Comparison of ENCODE assay signal across 8 cellular contexts in the genomic region with DNA sequence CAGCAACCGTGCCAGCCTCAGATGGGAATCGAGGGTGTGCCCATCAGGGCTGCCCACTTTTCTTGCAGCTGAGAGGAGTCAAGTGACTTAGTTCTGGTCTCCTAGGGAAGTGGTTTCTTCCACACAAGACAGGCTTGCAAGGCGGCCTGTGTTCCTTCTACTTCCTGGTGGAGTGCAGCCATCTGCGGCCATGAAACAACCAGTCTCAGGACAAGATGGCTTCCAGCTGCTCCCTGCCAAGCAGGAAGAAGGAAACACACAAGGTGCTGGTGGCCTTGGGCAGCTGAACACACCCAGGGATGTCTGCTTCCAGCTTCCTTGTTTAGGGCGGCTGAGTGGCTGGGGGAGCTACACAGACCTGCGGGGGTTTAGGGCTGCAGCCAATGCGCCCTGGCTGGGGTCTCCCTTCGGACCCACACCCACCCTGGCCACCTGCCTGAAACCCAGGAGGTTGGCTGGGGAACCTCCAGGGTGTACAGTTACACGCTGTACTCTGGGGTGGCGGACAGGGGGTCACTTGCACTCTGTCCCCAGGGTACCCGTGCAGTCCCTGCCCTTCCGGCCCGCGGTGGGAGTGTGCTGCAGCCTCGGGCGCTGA. TPM values are rescaled to one million over a fixed set of nuclear protein-coding genes. Genes with fewer than 3 reads are reported as not detected.
DNase-seq lines count a peak whose midpoint lies in the region; ATAC-seq and TF ChIP-seq lines count a peak whose summit lies in the region.

No MANE protein-coding gene starts in this region.

- no peak for TF ChIP-seq CTCF in mucosa of descending colon (IDR thresholded peaks at IDR 0.05)

- H3K27me3 Mint-ChIP-seq in CD4-positive, alpha-beta memory T cell: peaks cover 2 to 6% of the 10 kb centered on the region in 2 donors
- no peaks in the 10 kb centered on the region for H3K27me3 Mint-ChIP-seq in dendritic cell treated with granulocyte-macrophage colony-stimulating factor and Interleukin-4, amounts not matched to agents 40 ng/mL and 50 ng/mL, for 4 days

- POLR2A ChIA-PET in CD4-positive, alpha-beta memory T cell (lab: Charles Lee; ENCODE audit: partially characterized antibody): interaction anchor here (1.1 to 2.8 kb wide), 3 partner anchors 14 to 48 kb away, joined by 3 to 22 read pairs (median 3); a partner anchor contains a TSS

- H3K9me3 Mint-ChIP-seq in CD4-positive, alpha-beta memory T cell: no peaks in the 10 kb centered on the region
- H3K9me3 Mint-ChIP-seq in dendritic cell treated with granulocyte-macrophage colony-stimulating factor and Interleukin-4, amounts not matched to agents 40 ng/mL and 50 ng/mL, for 4 days: no peaks in the 10 kb centered on the region

- peak overlapping the region; percentile 47 to 52 for H3K4me3 ChIP-seq in CD4-positive, alpha-beta memory T cell (ENCODE audit: low read length in 2 of 2)
- H3K4me3 ChIP-seq in mucosa of descending colon: peak overlapping the region; percentile 46

- H3K36me3 Mint-ChIP-seq in CD4-positive, alpha-beta memory T cell: peaks cover 2 to 4% of the 10 kb centered on the region in 2 donors
- peaks cover 42% of the 10 kb centered on the region for H3K36me3 Mint-ChIP-seq in dendritic cell treated with granulocyte-macrophage colony-stimulating factor and Interleukin-4, amounts not matched to agents 40 ng/mL and 50 ng/mL, for 4 days (ENCODE audit: low read depth)

- peak overlapping the region; percentile 76 to 98 (median 91) for H3K4me3 Mint-ChIP-seq in CD4-positive, alpha-beta memory T cell
- peak overlapping the region; percentile 85 for H3K4me3 Mint-ChIP-seq in dendritic cell treated with granulocyte-macrophage colony-stimulating factor and Interleukin-4, amounts not matched to agents 40 ng/mL and 50 ng/mL, for 4 days

- H3K27ac Mint-ChIP-seq in CD4-positive, alpha-beta memory T cell: peak overlapping the region in 2 of 7 donors; percentile 41 to 92
- peak overlapping the region; percentile 98 for H3K27ac Mint-ChIP-seq in dendritic cell treated with granulocyte-macrophage colony-stimulating factor and Interleukin-4, amounts not matched to agents 40 ng/mL and 50 ng/mL, for 4 days

- peak; percentile 18 for ATAC-seq in GM21529 (IDR thresholded peaks at IDR 0.05; ENCODE audit: unreplicated experiment)
- ATAC-seq in mucosa of descending colon: peak; percentile 81
- no peak for ATAC-seq in HG02938 (IDR thresholded peaks at IDR 0.05; ENCODE audit: unreplicated experiment)

- no peaks in the 10 kb centered on the region for H3K9me3 ChIP-seq in CD4-positive, alpha-beta memory T cell (ENCODE audit: control insufficient read depth in 1 of 2, low read length in 2 of 2)
- no peaks in the 10 kb centered on the region for H3K9me3 ChIP-seq in mucosa of descending colon

- CTCF ChIA-PET in CD4-positive, alpha-beta memory T cell (lab: Charles Lee; ENCODE audit: partially characterized antibody): interaction anchor here (1.1 to 3.3 kb wide), 2 partner anchors 17 to 74 kb away, joined by 3 to 17 read pairs; no protein-coding TSS in a partner anchor

- intact Hi-C loops in CD4-positive, alpha-beta memory T cell (cut with micrococcal nuclease): no loop called here
- intact Hi-C loops in dendritic cell treated with granulocyte-macrophage colony-stimulating factor and Interleukin-4, amounts not matched to agents 40 ng/mL and 50 ng/mL, for 4 days (cut with micrococcal nuclease): loop anchor here (1.0 kb wide), 2 partner anchors 18 to 48 kb away; a partner anchor contains a TSS
- intact Hi-C loops in mucosa of descending colon (cut with DNase I, micrococcal nuclease): no loop called here

- H3K36me3 ChIP-seq in CD4-positive, alpha-beta memory T cell (ENCODE audit: insufficient read depth, low read length): no peaks in the 10 kb centered on the region
- H3K36me3 ChIP-seq in mucosa of descending colon (ENCODE audit: low read depth): no peaks in the 10 kb centered on the region

- H3K27ac ChIP-seq in CD4-positive, alpha-beta memory T cell (ENCODE audit: low read depth, low read length): no peak overlapping the region

- H3K27me3 ChIP-seq in CD4-positive, alpha-beta memory T cell (ENCODE audit: insufficient read depth, low read length): no peaks in the 10 kb centered on the region

- peaks cover 8% of the 10 kb centered on the region for H3K4me1 ChIP-seq in CD4-positive, alpha-beta memory T cell (ENCODE audit: insufficient read depth, low read length)
- H3K4me1 ChIP-seq in mucosa of descending colon (ENCODE audit: low read depth): peaks cover 12% of the 10 kb centered on the region

- DNase-seq in CD4-positive, alpha-beta memory T cell: no peak
- DNase-seq in NCI-H146 treated with DMSO at 0.1 percent for 48 hours (lab: John Stamatoyannopoulos, UW; ENCODE audit: unreplicated experiment) (peak; percentile 13), mucosa of descending colon (peak in 2 of 3 donors; percentile 73 to 76), activated gamma-delta T cell (lab: John Stamatoyannopoulos, UW) (no peak)
- no peak for DNase-seq in stimulated activated CD4-positive, alpha-beta T cell treated with anti-CD3 and anti-CD28 coated beads, Interleukin-2, amount 100 ng/mL, for 24 hours

- peaks cover 5 to 23% (median 10%) of the 10 kb centered on the region in 4 donors for H3K4me1 Mint-ChIP-seq in CD4-positive, alpha-beta memory T cell
- peaks cover 67% of the 10 kb centered on the region for H3K4me1 Mint-ChIP-seq in dendritic cell treated with granulocyte-macrophage colony-stimulating factor and Interleukin-4, amounts not matched to agents 40 ng/mL and 50 ng/mL, for 4 days (ENCODE audit: low read depth)

RNA-seq across cellular contexts. Expression of a gene that starts 34.7 kb away (rescaled TPM):
- total RNA-seq in CD4-positive, alpha-beta memory T cell: 10 to 100 TPM; 54.9 to 67.2 TPM
- 10 to 100 TPM; 30.9 to 66.1 TPM for polyA plus RNA-seq in CD4-positive, alpha-beta memory T cell
- 100 to 1,000 TPM; 115 to 197 (median 120) TPM for total RNA-seq in mucosa of descending colon

RNA-seq across cellular contexts. Expression of a gene that starts 47.9 kb away (rescaled TPM):
- total RNA-seq in CD4-positive, alpha-beta memory T cell: 10 to 100 TPM; 72.6 to 73.9 TPM
- polyA plus RNA-seq in CD4-positive, alpha-beta memory T cell: 10 to 100 TPM; 92.8 to 96.7 TPM
- total RNA-seq in mucosa of descending colon: 10 to 100 TPM; 52.7 to 70.4 (median 56.0) TPM

Comparison
In these comparisons a context has a peak if more than half of its experiments do, and no peak if none do; other contexts are left out.
1. DNase-seq: peak in NCI-H146 treated with DMSO at 0.1 percent for 48 hours (single experiment) and mucosa of descending colon (2 of 3); none in CD4-positive, alpha-beta memory T cell (0 of 5), stimulated activated CD4-positive, alpha-beta T cell treated with anti-CD3 and anti-CD28 coated beads, Interleukin-2, amount 100 ng/mL, for 24 hours (0 of 2) and activated gamma-delta T cell (single experiment).